20 cellular contexts compared by ENCODE assay signal in genomic region chr11:120875986-120876385, GRCh38.
DNase-seq lines count a peak whose midpoint lies in the region; ATAC-seq, FAIRE-seq and TF ChIP-seq lines count a peak whose summit lies in the region.
"Had no signal": no experiment of that assay in that cellular context is flagged by ENCODE, and none has a peak within 500 bp of the region (broad histone marks: within the 10 kb centered on the region; RNA-seq: fewer than 3 reads in every experiment).

No MANE protein-coding gene starts in this region.

- FAIRE-seq in H1 (lab: Jason Lieb, UNC), result no peak
- FAIRE-seq: D721Med, G401.6, GM12892, GM19239 had no signal

- POLR2A ChIA-PET in activated CD8-positive, alpha-beta T cell treated with anti-CD3 and anti-CD28 coated beads, Interleukin-2, amount 10 ng/mL, durations not matched to agents 7 days and 5 days (lab: Charles Lee), result no interaction called here
- POLR2A ChIA-PET in activated CD8-positive, alpha-beta T cell treated with anti-CD3 and anti-CD28 coated beads for 36 hours (lab: Charles Lee), result no interaction called here
- POLR2A ChIA-PET in HEK293 (lab: Yijun Ruan, JAX), result no interaction called here
- POLR2A ChIA-PET in H1 (lab: Charles Lee; ENCODE audit: partially characterized antibody), result no interaction called here

- H3K4me1 Mint-ChIP-seq in activated CD8-positive, alpha-beta T cell treated with anti-CD3 and anti-CD28 coated beads, Interleukin-2, amount 10 ng/mL, durations not matched to agents 7 days and 5 days (ENCODE audit: low read depth), result no peaks in the 10 kb centered on the region
- no peaks in the 10 kb centered on the region for H3K4me1 Mint-ChIP-seq in activated CD8-positive, alpha-beta T cell treated with anti-CD3 and anti-CD28 coated beads for 36 hours (ENCODE audit: low read depth)
- H3K4me1 Mint-ChIP-seq: CD14-positive monocyte had no signal

- H4K91ac ChIP-seq in H1 (replicated peaks; ENCODE audit: insufficient read length, low read length) (no peak overlapping the region), trophoblast cell (ENCODE audit: low read depth, low read length) (no peak overlapping the region)

- no peak overlapping the region for H3K9ac ChIP-seq in H1 (replicated peaks in 1 of 4; ENCODE audit: extremely low read depth in 1 of 4, low read depth in 3 of 4, low read length in 3 of 4)
- H3K9ac ChIP-seq in trophoblast cell (ENCODE audit: low read length), result no peak overlapping the region
- H3K9ac ChIP-seq: GM23248 had no signal

- no peak for TF ChIP-seq EP300 in H1 (IDR thresholded peaks at IDR 0.05; ENCODE audit: borderline replicate concordance in 1 of 2, low read depth in 2 of 2, low read length in 2 of 2)

- H3K14ac ChIP-seq in H1 (ENCODE audit: insufficient read length), result no peak overlapping the region
- H3K14ac ChIP-seq in trophoblast cell (ENCODE audit: low read length), result no peak overlapping the region

- H2AK5ac ChIP-seq in H1 (ENCODE audit: low read depth, low read length) (no peak overlapping the region), trophoblast cell (ENCODE audit: low read length) (no peak overlapping the region)

- H3K4me1 ChIP-seq in HEK293 (ENCODE audit: control insufficient read depth, insufficient read depth, low read length) (no peaks in the 10 kb centered on the region), H1 (replicated peaks in 1 of 4; ENCODE audit: control insufficient read depth in 3 of 4, insufficient read depth in 4 of 4, low read length in 3 of 4) (no peaks in the 10 kb centered on the region; a peak in 1 of 7 replicates), trophoblast cell (ENCODE audit: control insufficient read depth in 1 of 2, insufficient read depth in 2 of 2, low read length in 2 of 2) (no peaks in the 10 kb centered on the region)

- no peak for TF ChIP-seq CTCF in activated CD8-positive, alpha-beta T cell treated with anti-CD3 and anti-CD28 coated beads for 36 hours (IDR thresholded peaks at IDR 0.05)
- TF ChIP-seq CTCF in HEK293 (tag by site-specific recombination; IDR thresholded peaks at IDR 0.05) (no peak), H1 (IDR thresholded peaks at IDR 0.05; ENCODE audit: control extremely low read depth in 1 of 3, insufficient read depth in 1 of 3, low read depth in 1 of 3, low read length in 3 of 3) (no peak)

- H3K4me3 ChIP-seq in HEK293 (ENCODE audit: low read depth, low read length) (no peak overlapping the region), H1 (ENCODE audit: extremely low read depth in 1 of 4, insufficient read depth in 2 of 4, low read depth in 3 of 4, low read length in 4 of 4) (no peak overlapping the region), trophoblast cell (ENCODE audit: low read depth, low read length) (peak overlapping the region; percentile 28)
- H3K4me3 ChIP-seq: GM23248 had no signal

- H2BK15ac ChIP-seq in H1 (ENCODE audit: low read length), result no peak overlapping the region

- no peak overlapping the region for H2AFZ ChIP-seq in H1 (ENCODE audit: low read length)
- H2AFZ ChIP-seq in trophoblast cell (ENCODE audit: insufficient read depth, low read length, poor library complexity), result no peak overlapping the region
- H2AFZ ChIP-seq: GM23248 had no signal

- H3K23me2 ChIP-seq in H1 (ENCODE audit: low read depth, low read length), result peaks cover 5% of the 10 kb centered on the region; the same call in 1 of the 2 replicates

- no peaks in the 10 kb centered on the region for H3K9me3 Mint-ChIP-seq in activated CD8-positive, alpha-beta T cell treated with anti-CD3 and anti-CD28 coated beads, Interleukin-2, amount 10 ng/mL, durations not matched to agents 7 days and 5 days (ENCODE audit: insufficient read depth)
- H3K9me3 Mint-ChIP-seq in activated CD8-positive, alpha-beta T cell treated with anti-CD3 and anti-CD28 coated beads for 36 hours, result peaks cover 5% of the 10 kb centered on the region

- H3K79me1 ChIP-seq in H1 (ENCODE audit: low read depth, low read length) (no peaks in the 10 kb centered on the region), trophoblast cell (ENCODE audit: low read length) (no peaks in the 10 kb centered on the region)

- no peak for TF ChIP-seq RAD21 in H1 (IDR thresholded peaks at IDR 0.05 in 1 of 2, conservative IDR thresholded peaks at IDR 0.05 in 1 of 2; ENCODE audit: low read depth in 2 of 2, low read length in 2 of 2)

- H3K27ac Mint-ChIP-seq in activated CD8-positive, alpha-beta T cell treated with anti-CD3 and anti-CD28 coated beads, Interleukin-2, amount 10 ng/mL, durations not matched to agents 7 days and 5 days, result peak overlapping the region; percentile 18
- no peak overlapping the region for H3K27ac Mint-ChIP-seq in activated CD8-positive, alpha-beta T cell treated with anti-CD3 and anti-CD28 coated beads for 36 hours
- H3K27ac Mint-ChIP-seq: CD14-positive monocyte; CD8-positive, alpha-beta T cell had no signal

- no peak for TF ChIP-seq POLR2A in H1 (IDR thresholded peaks at IDR 0.05; ENCODE audit: control extremely low read depth in 1 of 2, low read depth in 2 of 2, low read length in 2 of 2)

- H2BK120ac ChIP-seq in H1 (replicated peaks; ENCODE audit: low read depth, low read length) (no peak overlapping the region), trophoblast cell (ENCODE audit: insufficient read depth, low read length, poor library complexity) (no peak overlapping the region)

- H3K56ac ChIP-seq in H1 (replicated peaks; ENCODE audit: insufficient read length, low read depth, low read length), result peak overlapping the region; percentile 67

- no peak for DNase-seq in activated CD8-positive, alpha-beta T cell treated with anti-CD3 and anti-CD28 coated beads, Interleukin-2, amount 10 ng/mL, durations not matched to agents 7 days and 5 days
- DNase-seq in activated CD8-positive, alpha-beta T cell treated with anti-CD3 and anti-CD28 coated beads for 36 hours, result no peak
- DNase-seq in H1 (ENCODE audit: low read depth in 1 of 2, low spot score in 2 of 2), result no peak
- no peak for DNase-seq in trophoblast cell
- DNase-seq: CD8-positive, alpha-beta T cell; COR-L47; DMS153; DMS79 treated with DMSO at 0.1 percent for 48 hours; EL; GM23248; H7 had no signal

- H3K9me3 ChIP-seq in HEK293 (ENCODE audit: control insufficient read depth, insufficient read depth, low read depth, low read length) (no peaks in the 10 kb centered on the region), H1 (ENCODE audit: insufficient read depth in 2 of 2, low read depth in 1 of 2, low read length in 1 of 2) (no peaks in the 10 kb centered on the region), trophoblast cell (ENCODE audit: insufficient read depth, low read depth, low read length) (peaks cover 3% of the 10 kb centered on the region)

- no peak overlapping the region for H3K18ac ChIP-seq in H1 (ENCODE audit: extremely low read depth, low read length)
- H3K18ac ChIP-seq in trophoblast cell (ENCODE audit: low read length), result no peak overlapping the region

- H2BK20ac ChIP-seq in H1 (ENCODE audit: low read length), result no peak overlapping the region

- H4K8ac ChIP-seq in H1 (ENCODE audit: extremely low read depth, insufficient read depth, low read length) (no peak overlapping the region), trophoblast cell (ENCODE audit: low read depth, low read length) (no peak overlapping the region)

- no peaks in the 10 kb centered on the region for H3K79me2 ChIP-seq in H1 (ENCODE audit: control insufficient read depth in 1 of 2, insufficient read depth in 2 of 2, low read length in 2 of 2)
- H3K79me2 ChIP-seq in trophoblast cell (ENCODE audit: control insufficient read depth, insufficient read depth, low read length, poor library complexity), result no peaks in the 10 kb centered on the region

- no peak overlapping the region for H4K12ac ChIP-seq in trophoblast cell (ENCODE audit: low read depth, low read length)

- H3K4me2 ChIP-seq in H1 (ENCODE audit: insufficient read depth in 1 of 2, low read depth in 2 of 2, low read length in 2 of 2) (no peak overlapping the region), trophoblast cell (ENCODE audit: low read length) (no peak overlapping the region)

- H3K27me3 ChIP-seq in H1 (replicated peaks in 1 of 4; ENCODE audit: control insufficient read depth in 3 of 4, extremely low read depth in 1 of 4, insufficient read depth in 3 of 4, low read length in 3 of 4), result no peaks in the 10 kb centered on the region
- H3K27me3 ChIP-seq in trophoblast cell (ENCODE audit: insufficient read depth, low read length), result no peaks in the 10 kb centered on the region

- H3K36me3 ChIP-seq in HEK293 (ENCODE audit: control insufficient read depth in 2 of 2, insufficient read depth in 1 of 2, low read length in 2 of 2), result peaks cover 0 to 3% of the 10 kb centered on the region in 2 experiments; a peak in 1 of 3 replicates
- 0 out of 8 replicates have a peak, but pooled peaks cover 0 to 4% (median 0%) of the 10 kb centered on the region in 4 experiments for H3K36me3 ChIP-seq in H1 (ENCODE audit: control insufficient read depth in 2 of 4, insufficient read depth in 4 of 4, low read length in 3 of 4)
- H3K36me3 ChIP-seq in trophoblast cell (ENCODE audit: control insufficient read depth in 1 of 2, insufficient read depth in 2 of 2, low read length in 2 of 2), result no peaks in the 10 kb centered on the region

- peaks cover 2% of the 10 kb centered on the region for H3K36me3 Mint-ChIP-seq in activated CD8-positive, alpha-beta T cell treated with anti-CD3 and anti-CD28 coated beads, Interleukin-2, amount 10 ng/mL, durations not matched to agents 7 days and 5 days (ENCODE audit: low read depth)
- no peaks in the 10 kb centered on the region for H3K36me3 Mint-ChIP-seq in activated CD8-positive, alpha-beta T cell treated with anti-CD3 and anti-CD28 coated beads for 36 hours (ENCODE audit: low read depth)
- H3K36me3 Mint-ChIP-seq: CD14-positive monocyte; CD8-positive, alpha-beta T cell had no signal

- H3K4ac ChIP-seq in H1 (replicated peaks; ENCODE audit: insufficient read length, low read depth, low read length), result no peak overlapping the region
- no peak overlapping the region for H3K4ac ChIP-seq in trophoblast cell (ENCODE audit: low read depth, low read length)

- H3K4me3 Mint-ChIP-seq in activated CD8-positive, alpha-beta T cell treated with anti-CD3 and anti-CD28 coated beads, Interleukin-2, amount 10 ng/mL, durations not matched to agents 7 days and 5 days, result no peak overlapping the region
- no peak overlapping the region for H3K4me3 Mint-ChIP-seq in activated CD8-positive, alpha-beta T cell treated with anti-CD3 and anti-CD28 coated beads for 36 hours
- H3K4me3 Mint-ChIP-seq: CD14-positive monocyte; CD8-positive, alpha-beta T cell had no signal

- H3K23ac ChIP-seq in H1 (ENCODE audit: insufficient read length), result no peak overlapping the region
- no peak overlapping the region for H3K23ac ChIP-seq in trophoblast cell (ENCODE audit: low read length)

- intact Hi-C loops in activated CD8-positive, alpha-beta T cell treated with anti-CD3 and anti-CD28 coated beads for 36 hours (cut with micrococcal nuclease), result no loop called here

- 100% methylated on average over 1 of the region's 1 CpG; no CpG with 5 or more reads in 1 of the 2 experiments for WGBS in H1 (ENCODE audit: extremely low coverage in 1 of 2, insufficient coverage in 1 of 2, insufficient read length in 1 of 2, insufficient replicate concordance in 2 of 2, low coverage in 1 of 2, low lambda C conversion rate in 2 of 2, missing lambda C conversion rate in 1 of 2), 2 experiments
- no CpG with 5 or more reads among the region's 1 CpG for WGBS in trophoblast cell (ENCODE audit: extremely low coverage, insufficient coverage, insufficient read length)

- CTCF ChIA-PET in activated CD8-positive, alpha-beta T cell treated with anti-CD3 and anti-CD28 coated beads, Interleukin-2, amount 10 ng/mL, durations not matched to agents 7 days and 5 days (lab: Charles Lee), result no interaction called here
- CTCF ChIA-PET in activated CD8-positive, alpha-beta T cell treated with anti-CD3 and anti-CD28 coated beads for 36 hours (lab: Charles Lee), result no interaction called here
- CTCF ChIA-PET in HEK293 (lab: Yijun Ruan, JAX), result interaction anchor here (0.6 kb wide), 1 partner anchor 13 kb away, joined by 3 read pairs; no protein-coding TSS in a partner anchor
- CTCF ChIA-PET in H1 (lab: Charles Lee; ENCODE audit: partially characterized antibody), result interaction anchor here (1.0 kb wide), 1 partner anchor 319 kb away, joined by 5 read pairs; no protein-coding TSS in a partner anchor

- H3K27ac ChIP-seq in HEK293 (ENCODE audit: extremely low read depth, low read depth, low read length), result no peak overlapping the region
- H3K27ac ChIP-seq in H1 (ENCODE audit: low read depth, low read length), result no peak overlapping the region
- no peak overlapping the region for H3K27ac ChIP-seq in trophoblast cell (ENCODE audit: low read depth, low read length)
- H3K27ac ChIP-seq: 22Rv1, GM23248 had no signal

- H3K27me3 Mint-ChIP-seq in activated CD8-positive, alpha-beta T cell treated with anti-CD3 and anti-CD28 coated beads, Interleukin-2, amount 10 ng/mL, durations not matched to agents 7 days and 5 days (ENCODE audit: low read depth), result no peaks in the 10 kb centered on the region
- H3K27me3 Mint-ChIP-seq in activated CD8-positive, alpha-beta T cell treated with anti-CD3 and anti-CD28 coated beads for 36 hours, result peaks cover 8% of the 10 kb centered on the region

- peaks cover 0 to 3% of the 10 kb centered on the region in 2 experiments for H4K20me1 ChIP-seq in H1 (replicated peaks in 1 of 2; ENCODE audit: control insufficient read depth in 1 of 2, insufficient read depth in 2 of 2, low read length in 2 of 2)

- H2BK5ac ChIP-seq in H1 (ENCODE audit: low read depth, low read length) (no peak overlapping the region), trophoblast cell (ENCODE audit: low read depth, low read length, poor library complexity) (no peak overlapping the region)

- no peak for ATAC-seq in activated CD8-positive, alpha-beta T cell treated with anti-CD3 and anti-CD28 coated beads, Interleukin-2, amount 10 ng/mL, durations not matched to agents 7 days and 5 days
- no peak for ATAC-seq in activated CD8-positive, alpha-beta T cell treated with anti-CD3 and anti-CD28 coated beads for 36 hours
- no peak for ATAC-seq in GM21786 (IDR thresholded peaks at IDR 0.05; ENCODE audit: unreplicated experiment)
- ATAC-seq in GM21737 (IDR thresholded peaks at IDR 0.05; ENCODE audit: unreplicated experiment), result no peak
- ATAC-seq: CD8-positive, alpha-beta T cell had no signal

- no peak overlapping the region for H4K5ac ChIP-seq in H1 (ENCODE audit: insufficient read length, low read depth, low read length)

- no peak overlapping the region for H2BK12ac ChIP-seq in H1 (ENCODE audit: low read depth, low read length)
- H2BK12ac ChIP-seq in trophoblast cell (ENCODE audit: low read length), result no peak overlapping the region

Comparison
In these comparisons a context has a peak if more than half of its experiments do, and no peak if none do; other contexts are left out.
1. CTCF ChIA-PET loops: an anchor here in HEK293 (0.6 kb wide) and H1 (1.0 kb wide); none called in activated CD8-positive, alpha-beta T cell treated with anti-CD3 and anti-CD28 coated beads, Interleukin-2, amount 10 ng/mL, durations not matched to agents 7 days and 5 days and activated CD8-positive, alpha-beta T cell treated with anti-CD3 and anti-CD28 coated beads for 36 hours.